Comparison of ENCODE assay signal across 17 cellular contexts in the genomic region with DNA sequence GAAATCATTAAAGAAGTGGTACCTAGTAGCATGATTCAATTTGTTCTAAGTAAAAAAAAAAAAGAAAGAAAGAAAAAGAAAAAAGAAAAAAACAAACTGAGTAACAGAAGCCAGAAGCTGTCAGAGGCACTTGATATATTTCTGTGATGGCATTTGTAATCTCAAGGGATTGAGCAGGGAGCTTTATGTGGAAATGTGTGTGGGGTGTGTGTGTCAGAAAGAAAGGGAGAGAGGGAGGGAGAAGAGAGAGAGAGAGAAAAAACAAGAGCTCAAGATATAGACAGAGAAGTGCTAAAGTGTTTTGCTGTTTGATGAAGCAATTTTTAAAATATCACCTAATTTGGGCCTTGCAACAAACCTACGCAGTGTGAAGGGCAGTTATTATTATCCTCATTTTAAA.
DNase-seq lines count a peak whose midpoint lies in the region; ATAC-seq and TF ChIP-seq lines count a peak whose summit lies in the region.
"Had no signal": no experiment of that assay in that cellular context is flagged by ENCODE, and none has a peak within 500 bp of the region (broad histone marks: within the 10 kb centered on the region; RNA-seq: fewer than 3 reads in every experiment).

No MANE protein-coding gene starts in this region.

- DNase-seq in NOMO-1 treated with DMSO at 0.1 percent for 48 hours (lab: John Stamatoyannopoulos, UW; ENCODE audit: unreplicated experiment): peak; percentile 6
- no peak for DNase-seq in NOMO-1 (lab: John Stamatoyannopoulos, UW; ENCODE audit: unreplicated experiment in 2 of 2)
- DNase-seq in amniotic epithelial cell (ENCODE audit: low read depth): peak; percentile 53
- DNase-seq in mesothelial cell of epicardium (ENCODE audit: low spot score in 2 of 2, unreplicated experiment in 2 of 2): no peak
- DNase-seq in posterior cingulate gyrus: no peak
- no peak for DNase-seq in stimulated activated naive CD8-positive, alpha-beta T cell treated with anti-CD3 and anti-CD28 coated beads, Interleukin-15, Interleukin-2, amounts not matched to agents 100 U/mL and 50 U/mL, for 24 hours
- DNase-seq in NCI-H2171 (lab: John Stamatoyannopoulos, UW): no peak
- DNase-seq: CD4-positive, alpha-beta memory T cell; DMS153; DMS79; GDM1; GOT3; H7; HFFc6 had no signal

- no peaks in the 10 kb centered on the region for H3K9me3 Mint-ChIP-seq in mesothelial cell of epicardium

- H3K27me3 Mint-ChIP-seq in mesothelial cell of epicardium (ENCODE audit: low read depth): no peaks in the 10 kb centered on the region
- H3K27me3 Mint-ChIP-seq: CD4-positive, alpha-beta memory T cell had no signal

- H3K4me1 Mint-ChIP-seq in mesothelial cell of epicardium: peaks cover 20% of the 10 kb centered on the region
- H3K4me1 Mint-ChIP-seq: CD14-positive monocyte; CD4-positive, alpha-beta memory T cell had no signal

- no peak for ATAC-seq in stimulated activated naive CD8-positive, alpha-beta T cell treated with anti-CD3 and anti-CD28 coated beads, Interleukin-15, Interleukin-2, amounts not matched to agents 100 U/mL and 50 U/mL, for 24 hours
- ATAC-seq: HCT116, HepG2 had no signal

- H3K36me3 Mint-ChIP-seq in mesothelial cell of epicardium: no peaks in the 10 kb centered on the region
- H3K36me3 Mint-ChIP-seq: CD14-positive monocyte; CD4-positive, alpha-beta memory T cell had no signal

- H3K27ac Mint-ChIP-seq in mesothelial cell of epicardium: peak overlapping the region; percentile 10
- H3K27ac Mint-ChIP-seq: CD14-positive monocyte; CD4-positive, alpha-beta memory T cell; HFFc6 had no signal

- no peak for TF ChIP-seq CTCF in mesothelial cell of epicardium (IDR thresholded peaks at IDR 0.05; ENCODE audit: unreplicated experiment)

- H3K4me3 Mint-ChIP-seq in mesothelial cell of epicardium: no peak overlapping the region
- H3K4me3 Mint-ChIP-seq: CD14-positive monocyte; CD4-positive, alpha-beta memory T cell; HFFc6 had no signal

- intact Hi-C loops in posterior cingulate gyrus (cut with DNase I): no loop called here

Comparison
In these comparisons a context has a peak if more than half of its experiments do, and no peak if none do; other contexts are left out.
1. DNase-seq: peak in NOMO-1 treated with DMSO at 0.1 percent for 48 hours (single experiment) and amniotic epithelial cell (single experiment); none in NOMO-1 (0 of 2), mesothelial cell of epicardium (0 of 2), posterior cingulate gyrus (0 of 10), stimulated activated naive CD8-positive, alpha-beta T cell treated with anti-CD3 and anti-CD28 coated beads, Interleukin-15, Interleukin-2, amounts not matched to agents 100 U/mL and 50 U/mL, for 24 hours (single experiment) and NCI-H2171 (single experiment).